In the genomic region with DNA sequence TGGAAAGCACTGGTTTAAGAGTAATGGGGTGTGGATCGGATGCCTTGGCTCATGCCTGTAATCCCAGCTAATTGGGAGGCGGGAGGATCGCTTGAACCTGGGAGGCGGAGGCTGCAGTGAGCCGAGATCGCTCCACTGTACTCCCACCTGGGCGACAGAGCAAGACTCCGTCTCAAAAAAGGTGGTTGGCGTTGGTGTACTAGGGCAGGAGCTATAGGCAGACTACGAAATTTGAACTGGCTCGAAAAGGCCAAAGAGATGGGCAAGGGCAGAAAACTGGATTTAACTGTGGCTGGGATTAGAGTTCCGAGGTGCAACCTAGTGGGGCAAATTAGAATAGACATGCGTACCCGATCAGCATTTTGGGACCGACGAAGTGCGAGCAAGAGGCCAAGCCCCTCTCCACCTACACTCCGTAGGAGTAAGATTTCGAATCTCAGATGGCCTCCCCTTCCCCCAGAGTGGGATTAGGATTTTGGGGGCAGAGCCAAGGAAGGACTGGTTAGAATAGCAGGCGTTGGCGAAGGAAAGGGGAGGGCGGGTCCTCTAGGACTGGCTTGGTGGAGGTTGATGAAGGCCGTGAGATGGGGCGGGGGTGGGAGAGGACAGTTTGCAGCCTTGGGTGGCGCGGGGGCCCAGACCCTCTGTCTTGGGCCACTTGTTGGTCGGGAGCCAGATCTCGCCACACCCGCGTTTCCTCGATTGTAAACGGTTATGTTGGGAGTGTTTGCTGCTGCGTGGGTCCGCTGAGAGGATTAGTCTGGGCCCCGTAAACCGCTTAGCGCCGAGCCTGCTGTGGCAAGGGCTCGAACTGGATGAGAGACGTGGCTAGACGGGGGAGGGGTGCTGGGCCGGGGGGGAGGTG, we compare ENCODE assay signal across 8 cellular contexts. TPM values are rescaled to one million over a fixed set of nuclear protein-coding genes. Genes with fewer than 3 reads are reported as not detected.
DNase-seq lines count a peak whose midpoint lies in the region; ATAC-seq, FAIRE-seq and TF ChIP-seq lines count a peak whose summit lies in the region.

No MANE protein-coding gene starts in this region.

- POLR2A ChIA-PET in activated CD8-positive, alpha-beta T cell treated with anti-CD3 and anti-CD28 coated beads for 36 hours (lab: Charles Lee), result interaction anchor here (0.9 to 1.2 kb wide), 4 partner anchors 14 to 71 kb away, joined by 3 to 4 read pairs (median 4); no protein-coding TSS in a partner anchor

- no peaks in the 10 kb centered on the region for H3K9me3 ChIP-seq in gastroesophageal sphincter

- peak overlapping the region; percentile 92 to 99 (median 96) for H3K27ac ChIP-seq in gastroesophageal sphincter

- H3K4me3 ChIP-seq in AG09309 (ENCODE audit: control insufficient read depth, low read depth, low read length), result peak overlapping the region; percentile 69
- H3K4me3 ChIP-seq in gastroesophageal sphincter, result peak overlapping the region; percentile 55 to 59

- CTCF ChIA-PET in activated CD8-positive, alpha-beta T cell treated with anti-CD3 and anti-CD28 coated beads for 36 hours (lab: Charles Lee), result interaction anchor here (0.9 to 1.4 kb wide), 3 partner anchors 12 to 77 kb away, joined by 3 to 5 read pairs (median 3); a partner anchor contains a TSS

- peaks cover 23% of the 10 kb centered on the region for H3K4me1 Mint-ChIP-seq in activated CD8-positive, alpha-beta T cell treated with anti-CD3 and anti-CD28 coated beads for 36 hours (ENCODE audit: low read depth)

- no peak for ATAC-seq in activated CD8-positive, alpha-beta T cell treated with anti-CD3 and anti-CD28 coated beads for 36 hours
- ATAC-seq in gastroesophageal sphincter (no peak), HG03139 (IDR thresholded peaks at IDR 0.05; ENCODE audit: unreplicated experiment) (no peak), HG03175 (IDR thresholded peaks at IDR 0.05; ENCODE audit: unreplicated experiment) (no peak), HG02759 (IDR thresholded peaks at IDR 0.05; ENCODE audit: unreplicated experiment) (no peak)

- intact Hi-C loops in activated CD8-positive, alpha-beta T cell treated with anti-CD3 and anti-CD28 coated beads for 36 hours (cut with micrococcal nuclease), result loop anchor here (2.0 kb wide), 1 partner anchor 16 kb away; a partner anchor contains a TSS
- intact Hi-C loops in posterior vena cava (cut with DNase I), result no loop called here

- peak overlapping the region; percentile 87 for H3K27ac Mint-ChIP-seq in activated CD8-positive, alpha-beta T cell treated with anti-CD3 and anti-CD28 coated beads for 36 hours

- peaks cover 14% of the 10 kb centered on the region for H3K36me3 Mint-ChIP-seq in activated CD8-positive, alpha-beta T cell treated with anti-CD3 and anti-CD28 coated beads for 36 hours (ENCODE audit: low read depth)

- DNase-seq in AG09309 (ENCODE audit: low read depth), result peak; percentile 24
- peak; percentile 56 for DNase-seq in GM19239 (ENCODE audit: insufficient read length, low spot score)
- DNase-seq in activated CD8-positive, alpha-beta T cell treated with anti-CD3 and anti-CD28 coated beads for 36 hours, result peak; percentile 71
- DNase-seq in posterior vena cava (ENCODE audit: low spot score), result peak; percentile 89

- peak overlapping the region; percentile 92 for H3K4me3 Mint-ChIP-seq in activated CD8-positive, alpha-beta T cell treated with anti-CD3 and anti-CD28 coated beads for 36 hours

- no peak for FAIRE-seq in GM19239 (lab: Jason Lieb, UNC)

- H3K9me3 Mint-ChIP-seq in activated CD8-positive, alpha-beta T cell treated with anti-CD3 and anti-CD28 coated beads for 36 hours, result no peaks in the 10 kb centered on the region

- no peaks in the 10 kb centered on the region for H3K27me3 ChIP-seq in gastroesophageal sphincter

- H3K27me3 Mint-ChIP-seq in activated CD8-positive, alpha-beta T cell treated with anti-CD3 and anti-CD28 coated beads for 36 hours, result no peaks in the 10 kb centered on the region

- H3K36me3 ChIP-seq in gastroesophageal sphincter, result peaks cover 0 to 45% of the 10 kb centered on the region in 2 donors

- no peak for TF ChIP-seq POLR2A in gastroesophageal sphincter (IDR thresholded peaks at IDR 0.05)

- no peak for TF ChIP-seq EP300 in gastroesophageal sphincter (IDR thresholded peaks at IDR 0.05)

- TF ChIP-seq CTCF in AG09309 (IDR thresholded peaks at IDR 0.05; ENCODE audit: control insufficient read depth, insufficient read depth, low read depth, low read length, missing control alignments) (peak; percentile 1), gastroesophageal sphincter (IDR thresholded peaks at IDR 0.05) (peak in 1 of 4 experiments; percentile 23)
- no peak for TF ChIP-seq CTCF in activated CD8-positive, alpha-beta T cell treated with anti-CD3 and anti-CD28 coated beads for 36 hours (IDR thresholded peaks at IDR 0.05)

- 20 to 46% methylated on average over 16 to 23 of the region's 42 CpGs for WGBS in gastroesophageal sphincter (ENCODE audit: low coverage in 1 of 2), 2 donors

- H3K4me1 ChIP-seq in gastroesophageal sphincter, result peaks cover 0 to 46% (median 19%) of the 10 kb centered on the region in 3 donors

RNA-seq across cellular contexts. Expression of a gene that starts 2.0 kb away (rescaled TPM):
- total RNA-seq in activated CD8-positive, alpha-beta T cell treated with anti-CD3 and anti-CD28 coated beads for 36 hours, result 10 to 100 TPM; 11.4 to 12.7 TPM
- 10 to 100 TPM in 2 of 4 donors, 1 to 10 TPM in 2; 5.0 to 14.7 (median 11.7) TPM for total RNA-seq in gastroesophageal sphincter
- 10 to 100 TPM; 28.2 to 38.6 TPM for total RNA-seq in posterior vena cava

RNA-seq across cellular contexts. Expression of a gene that starts 16.4 kb away (rescaled TPM):
- total RNA-seq in activated CD8-positive, alpha-beta T cell treated with anti-CD3 and anti-CD28 coated beads for 36 hours, result 10 to 100 TPM; 24.4 to 27.0 TPM
- 10 to 100 TPM; 17.3 to 36.9 (median 28.5) TPM for total RNA-seq in gastroesophageal sphincter
- total RNA-seq in posterior vena cava, result 10 to 100 TPM; 31.6 to 33.5 TPM

RNA-seq across cellular contexts. Expression of a gene that starts 37.0 kb away (rescaled TPM):
- 1 to 10 TPM in 1 of 2 experiments, under 1 TPM in 1; 0.65 to 2.2 TPM for total RNA-seq in activated CD8-positive, alpha-beta T cell treated with anti-CD3 and anti-CD28 coated beads for 36 hours
- total RNA-seq in gastroesophageal sphincter (10 to 100 TPM in 1 of 4 donors, 1 to 10 TPM in 3; 1.4 to 19.7 (median 7.0) TPM), posterior vena cava (10 to 100 TPM; 30.6 to 33.4 TPM)

RNA-seq across cellular contexts. Expression of a gene that starts 41.7 kb away (rescaled TPM):
- total RNA-seq in activated CD8-positive, alpha-beta T cell treated with anti-CD3 and anti-CD28 coated beads for 36 hours, result 10 to 100 TPM; 23.2 to 26.2 TPM
- total RNA-seq in gastroesophageal sphincter (10 to 100 TPM in 2 of 4 donors, 1 to 10 TPM in 2; 3.6 to 11.4 (median 10.2) TPM), posterior vena cava (1 to 10 TPM; 3.7 to 4.2 TPM)

RNA-seq across cellular contexts. Expression of a gene that starts 59.3 kb away (rescaled TPM):
- total RNA-seq in activated CD8-positive, alpha-beta T cell treated with anti-CD3 and anti-CD28 coated beads for 36 hours, result under 1 TPM in 1 of 2 experiments, not detected in 1; 0.18 TPM
- total RNA-seq in gastroesophageal sphincter, result 1 to 10 TPM in 2 of 4 donors, under 1 TPM in 2; 0.15 to 2.3 (median 1.2) TPM
- total RNA-seq in posterior vena cava, result 1 to 10 TPM; 2.7 to 8.2 TPM

Comparison
In these comparisons a context has a peak if more than half of its experiments do, and no peak if none do; other contexts are left out.
1. DNase-seq: peak in every context shown above with its lines; median percentile 89 in posterior vena cava; 71 in activated CD8-positive, alpha-beta T cell treated with anti-CD3 and anti-CD28 coated beads for 36 hours; 56 in GM19239; 24 in AG09309.